13 cellular contexts compared by ENCODE assay signal in the genomic region with DNA sequence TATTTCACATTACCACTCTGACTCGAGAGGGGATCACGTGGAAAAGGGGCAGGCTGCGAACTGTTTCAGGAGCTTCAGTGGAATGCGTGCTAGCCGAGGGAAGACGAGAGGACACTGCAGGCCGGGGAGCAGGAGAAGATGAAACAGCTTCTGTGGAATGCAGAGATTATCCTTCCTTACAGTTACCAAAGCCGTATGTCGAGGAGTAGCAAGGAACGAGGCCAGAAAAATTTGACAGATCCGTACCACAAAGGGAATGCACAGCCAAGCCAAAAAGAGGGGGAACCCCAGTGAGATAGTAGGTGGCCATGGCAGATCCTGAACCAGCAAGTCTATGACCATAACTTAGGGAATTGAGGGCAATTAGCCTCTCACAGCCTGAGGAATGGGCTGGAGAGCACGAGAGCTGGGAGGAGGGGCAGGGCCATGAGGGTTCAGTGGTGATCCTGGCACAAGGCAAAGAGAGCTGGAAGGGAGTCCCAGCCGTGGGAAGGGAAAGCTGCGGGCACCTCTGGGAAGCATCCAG. TPM values are rescaled to one million over a fixed set of nuclear protein-coding genes. Genes with fewer than 3 reads are reported as not detected.
DNase-seq lines count a peak whose midpoint lies in the region; ATAC-seq, FAIRE-seq and TF ChIP-seq lines count a peak whose summit lies in the region.
"Had no signal": no experiment of that assay in that cellular context is flagged by ENCODE, and none has a peak within 500 bp of the region (broad histone marks: within the 10 kb centered on the region; RNA-seq: fewer than 3 reads in every experiment).

No MANE protein-coding gene starts in this region.

- BruUV-seq in Calu3 (replicated peaks; lab: Mats Ljungman, UMichigan): no TSS peak

- no peaks in the 10 kb centered on the region for H3K36me3 ChIP-seq in smooth muscle cell (ENCODE audit: low read depth)

- ATAC-seq in left lobe of liver: no peak
- ATAC-seq in GM21447 (IDR thresholded peaks at IDR 0.05; ENCODE audit: unreplicated experiment): no peak
- ATAC-seq in HG02885 (IDR thresholded peaks at IDR 0.05; ENCODE audit: poor library complexity, unreplicated experiment): no peak

- no peaks in the 10 kb centered on the region for H3K27me3 ChIP-seq in smooth muscle cell (ENCODE audit: low read depth)

- H3K9me3 ChIP-seq in smooth muscle cell (replicated peaks; ENCODE audit: low read depth): no peaks in the 10 kb centered on the region

- intact Hi-C loops in Calu3 (cut with micrococcal nuclease; ENCODE audit: unreplicated experiment): no loop called here

- peaks cover 79% of the 10 kb centered on the region for H3K4me1 ChIP-seq in smooth muscle cell (ENCODE audit: low read depth)

- peaks cover 100% of the 10 kb centered on the region for H4K20me1 ChIP-seq in smooth muscle cell (ENCODE audit: low read depth)

- H3K36me3 Mint-ChIP-seq in Calu3 (ENCODE audit: insufficient read depth, unreplicated experiment): no peaks in the 10 kb centered on the region
- H3K36me3 Mint-ChIP-seq in activated CD4-positive, alpha-beta memory T cell treated with anti-CD3 and anti-CD28 coated beads, Interleukin-2, amount 10 ng/mL, durations not matched to agents 7 days and 5 days (ENCODE audit: low read depth): peaks cover 3% of the 10 kb centered on the region

- peaks cover 54% of the 10 kb centered on the region for H3F3A ChIP-seq in smooth muscle cell (ENCODE audit: low read depth)

- CTCF ChIA-PET in Calu3 (lab: Charles Lee): no interaction called here
- CTCF ChIA-PET in activated CD4-positive, alpha-beta memory T cell treated with anti-CD3 and anti-CD28 coated beads, Interleukin-2, amount 10 ng/mL, durations not matched to agents 7 days and 5 days (lab: Charles Lee): no interaction called here

- no peak overlapping the region for H3K27ac Mint-ChIP-seq in Calu3 (ENCODE audit: unreplicated experiment)
- no peak overlapping the region for H3K27ac Mint-ChIP-seq in activated CD4-positive, alpha-beta memory T cell treated with anti-CD3 and anti-CD28 coated beads, Interleukin-2, amount 10 ng/mL, durations not matched to agents 7 days and 5 days

- no peak for FAIRE-seq in HTR-8/SVneo (lab: Jason Lieb, UNC)
- FAIRE-seq: D721Med had no signal

- H3K9me3 Mint-ChIP-seq in Calu3 (ENCODE audit: low read depth, unreplicated experiment): peaks cover 4% of the 10 kb centered on the region
- no peaks in the 10 kb centered on the region for H3K9me3 Mint-ChIP-seq in activated CD4-positive, alpha-beta memory T cell treated with anti-CD3 and anti-CD28 coated beads, Interleukin-2, amount 10 ng/mL, durations not matched to agents 7 days and 5 days

- H3K9ac ChIP-seq in smooth muscle cell (ENCODE audit: low read depth): no peak overlapping the region

- H3K4me3 Mint-ChIP-seq in Calu3 (ENCODE audit: low read depth, unreplicated experiment): no peak overlapping the region
- H3K4me3 Mint-ChIP-seq in activated CD4-positive, alpha-beta memory T cell treated with anti-CD3 and anti-CD28 coated beads, Interleukin-2, amount 10 ng/mL, durations not matched to agents 7 days and 5 days: no peak overlapping the region

- POLR2A ChIA-PET in activated CD4-positive, alpha-beta memory T cell treated with anti-CD3 and anti-CD28 coated beads, Interleukin-2, amount 10 ng/mL, durations not matched to agents 7 days and 5 days (lab: Charles Lee): no interaction called here

- no peaks in the 10 kb centered on the region for H3K27me3 Mint-ChIP-seq in Calu3 (ENCODE audit: unreplicated experiment)
- H3K27me3 Mint-ChIP-seq in activated CD4-positive, alpha-beta memory T cell treated with anti-CD3 and anti-CD28 coated beads, Interleukin-2, amount 10 ng/mL, durations not matched to agents 7 days and 5 days: peaks cover 73% of the 10 kb centered on the region

- H2AFZ ChIP-seq in smooth muscle cell (ENCODE audit: low read depth): no peak overlapping the region

- DNase-seq in HTR-8/SVneo (ENCODE audit: insufficient read length, low spot score): peak; percentile 57
- peak; percentile 65 for DNase-seq in dedifferentiated amniotic fluid mesenchymal stem cell (ENCODE audit: extremely low spot score)
- DNase-seq in left lobe of liver (ENCODE audit: low spot score): peak; percentile 35
- DNase-seq in smooth muscle cell (lab: John Stamatoyannopoulos, UW; ENCODE audit: unreplicated experiment): no peak
- DNase-seq in Calu3: no peak
- DNase-seq in activated CD4-positive, alpha-beta memory T cell treated with anti-CD3 and anti-CD28 coated beads, Interleukin-2, amount 10 ng/mL, durations not matched to agents 7 days and 5 days: no peak
- DNase-seq: anterior cingulate cortex; foreskin melanocyte; NCI-H1105 treated with DMSO at 0.1 percent for 48 hours; stimulated activated CD4-positive, alpha-beta T cell treated with anti-CD3 and anti-CD28 coated beads, Interleukin-2, amount 100 ng/mL, for 24 hours had no signal

- peak overlapping the region; percentile 97 for H3K4me2 ChIP-seq in smooth muscle cell

- H3K4me3 ChIP-seq in smooth muscle cell: peak overlapping the region; percentile 93

- H3K27ac ChIP-seq in smooth muscle cell (ENCODE audit: low read depth): peak overlapping the region; percentile 94

- TF ChIP-seq CTCF in smooth muscle cell (IDR thresholded peaks at IDR 0.05; ENCODE audit: borderline replicate concordance, insufficient read depth, poor library complexity, severe bottlenecking): no peak
- TF ChIP-seq CTCF in Calu3 (IDR thresholded peaks at IDR 0.05; ENCODE audit: unreplicated experiment): no peak

- H3K4me1 Mint-ChIP-seq in Calu3 (ENCODE audit: low read depth, unreplicated experiment): no peaks in the 10 kb centered on the region
- H3K4me1 Mint-ChIP-seq in activated CD4-positive, alpha-beta memory T cell treated with anti-CD3 and anti-CD28 coated beads, Interleukin-2, amount 10 ng/mL, durations not matched to agents 7 days and 5 days: peaks cover 5% of the 10 kb centered on the region

- peaks cover 98% of the 10 kb centered on the region for H3K79me2 ChIP-seq in smooth muscle cell (ENCODE audit: low read depth)

- 4% methylated on average over 14 of the region's 14 CpGs for WGBS in smooth muscle cell (ENCODE audit: low lambda C conversion rate)

RNA-seq across cellular contexts. Expression of a gene that starts 5.3 kb away (rescaled TPM):
- 9.1 TPM for total RNA-seq in left lobe of liver
- 4,372 and 5,353 TPM in 2 replicates for total RNA-seq in smooth muscle cell
- polyA plus RNA-seq in smooth muscle cell: 1,844 and 2,409 TPM in 2 replicates
- total RNA-seq in Calu3 (2022): 0.12 TPM in 1 of 2 replicates, not detected in the other
- not detected for total RNA-seq in activated CD4-positive, alpha-beta memory T cell treated with anti-CD3 and anti-CD28 coated beads, Interleukin-2, amount 10 ng/mL, durations not matched to agents 7 days and 5 days

RNA-seq across cellular contexts. Expression of a gene that starts 5.4 kb away (rescaled TPM):
- total RNA-seq in left lobe of liver (12.4 TPM), smooth muscle cell (1,456 and 1,535 TPM in 2 replicates), Calu3 (2022) (0.42 and 1.0 TPM in 2 replicates)
- polyA plus RNA-seq in smooth muscle cell: 2,012 and 2,786 TPM in 2 replicates
- total RNA-seq in activated CD4-positive, alpha-beta memory T cell treated with anti-CD3 and anti-CD28 coated beads, Interleukin-2, amount 10 ng/mL, durations not matched to agents 7 days and 5 days: not detected

Comparison
In these comparisons a context has a peak if more than half of its experiments do, and no peak if none do; other contexts are left out.
1. DNase-seq: peak in HTR-8/SVneo (single experiment), dedifferentiated amniotic fluid mesenchymal stem cell (single experiment) and left lobe of liver (single experiment); none in smooth muscle cell (single experiment), Calu3 (single experiment) and activated CD4-positive, alpha-beta memory T cell treated with anti-CD3 and anti-CD28 coated beads, Interleukin-2, amount 10 ng/mL, durations not matched to agents 7 days and 5 days (single experiment).
2. RNA of a gene that starts 5.3 kb away (total RNA-seq): 4,372 to 5,353 TPM in smooth muscle cell; 9.1 TPM in left lobe of liver (single experiment), 0.12 TPM in Calu3 and not detected in activated CD4-positive, alpha-beta memory T cell treated with anti-CD3 and anti-CD28 coated beads, Interleukin-2, amount 10 ng/mL, durations not matched to agents 7 days and 5 days; every median in the first group is over 100 times any median in the second.
3. RNA of a gene that starts 5.4 kb away (total RNA-seq): 1,456 to 1,535 TPM in smooth muscle cell; 12.4 TPM in left lobe of liver (single experiment), 0.42 to 1.0 TPM in Calu3 and not detected in activated CD4-positive, alpha-beta memory T cell treated with anti-CD3 and anti-CD28 coated beads, Interleukin-2, amount 10 ng/mL, durations not matched to agents 7 days and 5 days; every median in the first group is over 100 times any median in the second.